In the genomic region with DNA sequence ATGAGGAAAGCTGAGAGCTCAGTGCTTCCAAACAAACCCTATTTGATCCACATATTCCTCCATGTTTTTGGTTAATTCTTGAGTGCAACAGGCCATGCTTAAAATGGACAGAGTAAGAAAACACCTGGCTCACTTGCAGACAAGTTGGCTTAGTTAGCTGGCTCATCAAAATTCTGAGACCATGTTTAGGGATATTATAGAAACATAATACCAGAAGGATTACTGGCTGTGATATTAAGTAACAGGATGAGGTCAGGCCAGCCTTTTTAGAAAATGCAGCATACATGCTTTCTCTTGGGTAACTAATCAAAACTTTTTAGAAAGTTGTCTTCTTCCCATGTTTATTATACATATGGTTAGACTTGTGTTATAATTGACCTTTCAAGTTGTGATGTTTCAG, we compare ENCODE assay signal across 34 cellular contexts.
"Had no signal": no experiment of that assay in that cellular context is flagged by ENCODE, and none has a peak within 500 bp of the region (broad histone marks: within the 10 kb centered on the region; RNA-seq: fewer than 3 reads in every experiment).

No MANE protein-coding gene starts in this region.

- H3K4me2 ChIP-seq: KMS-11 had no signal

- DNase-seq: Karpas-422, Kasumi-1, MG63, MM.1S, MV-4-11, NCI-H1048, NCI-H1092, NCI-H1092 treated with DMSO at 0.1 percent for 48 hours, NCI-H1105, NCI-H1105 treated with DMSO at 0.1 percent for 48 hours, NCI-H1417, NCI-H1417 treated with DMSO at 0.1 percent for 48 hours, NCI-H1436, NCI-H1436 treated with DMSO at 0.1 percent for 48 hours, NCI-H146, NCI-H1694, NCI-H1694 treated with DMSO at 0.1 percent for 48 hours, NCI-H187, NCI-H187 treated with DMSO at 0.1 percent for 48 hours, NCI-H1930, NCI-H2029, NCI-H2029 treated with DMSO at 0.1 percent for 48 hours, NCI-H2081, NCI-H2081 treated with DMSO at 0.1 percent for 48 hours, NCI-H2107, NCI-H2171, NCI-H2171 treated with DMSO at 0.1 percent for 48 hours, NCI-H2227 treated with DMSO at 0.1 percent for 48 hours, NCI-H226, NCI-H345, NCI-H446, NCI-H446 treated with DMSO at 0.1 percent for 48 hours, NCI-H510A had no signal

- H3K27ac ChIP-seq: KMS-11 had no signal

- H3K9me3 ChIP-seq: MG63 had no signal

- H3K4me3 ChIP-seq: MG63 had no signal

- H3K27me3 ChIP-seq: MG63 had no signal

- H3K36me3 ChIP-seq: MG63 had no signal
